ENCODE assay signal across 8 cellular contexts in the genomic region with DNA sequence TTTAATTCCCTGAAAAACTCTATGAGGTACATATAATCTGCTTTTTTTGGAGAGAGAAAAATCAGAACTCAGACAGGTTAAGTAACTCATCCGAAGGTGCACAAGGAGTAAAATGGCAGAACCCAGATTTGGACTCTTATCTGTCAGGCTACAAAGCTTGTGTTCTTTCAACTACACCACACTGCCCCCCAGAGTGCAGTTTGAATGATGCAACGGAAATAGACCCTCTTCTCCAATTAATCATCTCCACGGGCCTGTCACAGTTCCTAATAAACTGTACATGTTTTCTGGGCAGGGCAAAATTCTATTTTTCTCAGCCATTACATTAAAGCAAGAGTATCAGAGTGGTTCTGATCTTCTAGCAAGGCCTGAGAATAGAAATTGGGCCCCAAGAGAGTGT. TPM values are rescaled to one million over a fixed set of nuclear protein-coding genes. Genes with fewer than 3 reads are reported as not detected.
A peak's percentile ranks its signal among the peaks of the same experiment; 100 is the strongest.
DNase-seq lines count a peak whose midpoint lies in the region; ATAC-seq, FAIRE-seq and TF ChIP-seq lines count a peak whose summit lies in the region.

No MANE protein-coding gene starts in this region.

- FAIRE-seq in bronchial epithelial cell (lab: Jason Lieb, UNC) = no peak

- H3K4me3 ChIP-seq in heart right ventricle = no peak overlapping the region
- no peak overlapping the region for H3K4me3 ChIP-seq in bronchial epithelial cell (ENCODE audit: low read depth, low read length)

- intact Hi-C loops in heart right ventricle (cut with DNase I) = loop anchor here in 7 of 10 donors (5.0 to 10.0 kb wide), 7 partner anchors 82 to 592 kb away; no protein-coding TSS in a partner anchor
- intact Hi-C loops in left cardiac atrium (cut with DNase I) = loop anchor here in 1 of 2 donors (10.0 kb wide), 2 partner anchors 182 to 282 kb away; no protein-coding TSS in a partner anchor

- no peaks in the 10 kb centered on the region for H3K9me3 ChIP-seq in heart right ventricle

- no peaks in the 10 kb centered on the region for H3K4me1 ChIP-seq in heart right ventricle

- H3K36me3 ChIP-seq in heart right ventricle (no peaks in the 10 kb centered on the region), bronchial epithelial cell (ENCODE audit: control insufficient read depth, insufficient read depth, low read length) (no peaks in the 10 kb centered on the region)

- H3K27me3 ChIP-seq in heart right ventricle (peaks cover 0 to 67% (median 0%) of the 10 kb centered on the region in 7 donors), bronchial epithelial cell (ENCODE audit: control insufficient read depth, insufficient read depth, low read length) (no peaks in the 10 kb centered on the region)

- H3K27ac ChIP-seq in heart right ventricle = no peak overlapping the region

- DNase-seq in heart right ventricle (no peak), left cardiac atrium (no peak), NCI-H446 (lab: John Stamatoyannopoulos, UW) (peak; percentile 27 to 56), bronchial epithelial cell (ENCODE audit: low read depth) (peak; percentile 13), superior temporal gyrus (ENCODE audit: extremely low spot score) (peak; percentile 28), GM19240 (ENCODE audit: insufficient read length, low spot score) (no peak)

- WGBS in heart right ventricle, 2 donors = 27 to 31% methylated on average over 3 of the region's 3 CpGs

- ATAC-seq in heart right ventricle = no peak
- ATAC-seq in left cardiac atrium = no peak
- ATAC-seq in HG03097 (IDR thresholded peaks at IDR 0.05; ENCODE audit: low FRiP score, unreplicated experiment) = peak; percentile 66
- no peak for ATAC-seq in GM18873 (IDR thresholded peaks at IDR 0.05; ENCODE audit: low FRiP score, unreplicated experiment)

- peak in 7 of 9 donors; percentile 19 to 41 (median 35) for TF ChIP-seq CTCF in heart right ventricle (IDR thresholded peaks at IDR 0.05)
- no peak for TF ChIP-seq CTCF in bronchial epithelial cell (IDR thresholded peaks at IDR 0.05; ENCODE audit: insufficient read depth, low read length, severe bottlenecking)

RNA-seq across cellular contexts. Expression of gene DCX, which starts 35.3 kb away (rescaled TPM):
- total RNA-seq in heart right ventricle (under 1 TPM in 8 of 10 donors, not detected in 2; 0.07 to 0.18 (median 0.09) TPM), left cardiac atrium (not detected), bronchial epithelial cell (not detected in 2 replicates)
- under 1 TPM in 1 of 2 donors, not detected in 1; under 0.01 TPM for polyA plus RNA-seq in heart right ventricle

Comparison
In these comparisons a context has a peak if more than half of its experiments do, and no peak if none do; other contexts are left out.
1. DNase-seq: peak in NCI-H446 (2 of 2), bronchial epithelial cell (single experiment) and superior temporal gyrus (single experiment); none in heart right ventricle (0 of 2), left cardiac atrium (single experiment) and GM19240 (single experiment).